Comparison of ENCODE assay signal across 9 cellular contexts in genomic region chr1:227762231-227762911, GRCh38. TPM values are rescaled to one million over a fixed set of nuclear protein-coding genes. Genes with fewer than 3 reads are reported as not detected.
DNase-seq lines count a peak whose midpoint lies in the region; ATAC-seq and TF ChIP-seq lines count a peak whose summit lies in the region.
"Had no signal": no experiment of that assay in that cellular context is flagged by ENCODE, and none has a peak within 500 bp of the region (broad histone marks: within the 10 kb centered on the region; RNA-seq: fewer than 3 reads in every experiment).

No MANE protein-coding gene starts in this region.

- 0 out of 2 replicates have a peak, but pooled peaks cover 2% of the 10 kb centered on the region for H3K4me1 ChIP-seq in HAP-1
- H3K4me1 ChIP-seq in RWPE2 (ENCODE audit: insufficient read depth, poor library complexity, severe bottlenecking), result peaks cover 18% of the 10 kb centered on the region

- no peak overlapping the region for H3K27ac Mint-ChIP-seq in neural crest cell (ENCODE audit: unreplicated experiment)
- H3K27ac Mint-ChIP-seq in stimulated activated naive CD8-positive, alpha-beta T cell treated with anti-CD3 and anti-CD28 coated beads, Interleukin-15, amount 100 ng/mL, for 72 hours, result peak overlapping the region in 1 of 2 donors; percentile 27
- H3K27ac Mint-ChIP-seq: stimulated activated naive CD8-positive, alpha-beta T cell treated with anti-CD3 and anti-CD28 coated beads, Interleukin-15, Interleukin-2, amounts not matched to agents 100 ng/mL and 50 ng/mL, for 24 hours had no signal

- peaks cover 2% of the 10 kb centered on the region for H3K36me3 Mint-ChIP-seq in neural crest cell (ENCODE audit: low read depth)

- H3K36me3 ChIP-seq in HAP-1 (replicated peaks), result peaks cover 27% of the 10 kb centered on the region
- peaks cover 11% of the 10 kb centered on the region; the same call in 1 of the 2 replicates for H3K36me3 ChIP-seq in RWPE2 (ENCODE audit: low read depth)

- peak; percentile 43 for ATAC-seq in RWPE2 (ENCODE audit: low read depth)
- peak; percentile 59 for ATAC-seq in stimulated activated naive CD8-positive, alpha-beta T cell treated with anti-CD3 and anti-CD28 coated beads, Interleukin-15, amount 100 ng/mL, for 72 hours

- H3K27me3 ChIP-seq in HAP-1 (ENCODE audit: low read depth) (no peaks in the 10 kb centered on the region), RWPE2 (ENCODE audit: insufficient read depth, poor library complexity, severe bottlenecking) (no peaks in the 10 kb centered on the region)

- H3K4me1 Mint-ChIP-seq in neural crest cell, result no peaks in the 10 kb centered on the region
- H3K4me1 Mint-ChIP-seq in stimulated activated naive CD8-positive, alpha-beta T cell treated with anti-CD3 and anti-CD28 coated beads, Interleukin-15, amount 100 ng/mL, for 72 hours, result peaks cover 91% of the 10 kb centered on the region

- H3K9me3 ChIP-seq in HAP-1 (no peaks in the 10 kb centered on the region), RWPE2 (ENCODE audit: severe bottlenecking) (no peaks in the 10 kb centered on the region)

- no peaks in the 10 kb centered on the region for H3K27me3 Mint-ChIP-seq in neural crest cell (ENCODE audit: low read depth)
- no peaks in the 10 kb centered on the region for H3K27me3 Mint-ChIP-seq in stimulated activated naive CD8-positive, alpha-beta T cell treated with anti-CD3 and anti-CD28 coated beads, Interleukin-15, amount 100 ng/mL, for 72 hours
- H3K27me3 Mint-ChIP-seq: stimulated activated naive CD8-positive, alpha-beta T cell treated with anti-CD3 and anti-CD28 coated beads, Interleukin-15, Interleukin-2, amounts not matched to agents 100 ng/mL and 50 ng/mL, for 24 hours had no signal

- TF ChIP-seq CTCF in RWPE2 (IDR thresholded peaks at IDR 0.05; ENCODE audit: poor library complexity, severe bottlenecking) (peak; percentile 78), fibroblast of pulmonary artery (IDR thresholded peaks at IDR 0.05; ENCODE audit: low read length, missing control alignments) (peak; percentile 75), neural crest cell (conservative IDR thresholded peaks at IDR 0.05) (peak; percentile 94)

- in situ Hi-C loops in HAP-1 (cut with MboI; ENCODE audit: low sequenced_read_pairs), result loop anchor here (5.0 kb wide), 1 partner anchor 175 kb away; no protein-coding TSS in a partner anchor

- H3K9me3 Mint-ChIP-seq in neural crest cell, result no peaks in the 10 kb centered on the region
- no peaks in the 10 kb centered on the region for H3K9me3 Mint-ChIP-seq in stimulated activated naive CD8-positive, alpha-beta T cell treated with anti-CD3 and anti-CD28 coated beads, Interleukin-15, amount 100 ng/mL, for 72 hours
- H3K9me3 Mint-ChIP-seq: stimulated activated naive CD8-positive, alpha-beta T cell treated with anti-CD3 and anti-CD28 coated beads, Interleukin-15, Interleukin-2, amounts not matched to agents 100 ng/mL and 50 ng/mL, for 24 hours had no signal

- DNase-seq in ELR (ENCODE audit: low read depth), result peak; percentile 86
- DNase-seq in HAP-1 (ENCODE audit: low spot score in 2 of 2), result peak; percentile 60 to 91
- DNase-seq in M059J (ENCODE audit: low read depth), result peak; percentile 85
- DNase-seq in RWPE2 (ENCODE audit: low spot score), result no peak
- peak; percentile 74 to 81 for DNase-seq in activated T-helper 1 cell treated with anti-CD3 and anti-CD28 coated beads, Interleukin-2, amount 50 U/mL, for 16 hours (ENCODE audit: low read depth in 1 of 2, low spot score in 1 of 2)
- peak; percentile 72 for DNase-seq in fibroblast of pulmonary artery (ENCODE audit: low read depth)
- DNase-seq in neural crest cell (ENCODE audit: low read depth, low spot score), result peak; percentile 82
- DNase-seq in stimulated activated naive CD8-positive, alpha-beta T cell treated with anti-CD3 and anti-CD28 coated beads, Interleukin-15, amount 100 ng/mL, for 72 hours, result peak; percentile 78 to 84

- no peak overlapping the region for H3K4me3 Mint-ChIP-seq in neural crest cell
- peak overlapping the region in 1 of 2 donors; percentile 41 for H3K4me3 Mint-ChIP-seq in stimulated activated naive CD8-positive, alpha-beta T cell treated with anti-CD3 and anti-CD28 coated beads, Interleukin-15, amount 100 ng/mL, for 72 hours
- H3K4me3 Mint-ChIP-seq: stimulated activated naive CD8-positive, alpha-beta T cell treated with anti-CD3 and anti-CD28 coated beads, Interleukin-15, Interleukin-2, amounts not matched to agents 100 ng/mL and 50 ng/mL, for 24 hours had no signal

- H3K4me3 ChIP-seq in HAP-1 (no peak overlapping the region), RWPE2 (ENCODE audit: severe bottlenecking) (no peak overlapping the region), fibroblast of pulmonary artery (replicated peaks; ENCODE audit: low read depth, low read length) (no peak overlapping the region)

- H3K27ac ChIP-seq in RWPE2 (ENCODE audit: poor library complexity, severe bottlenecking), result peak overlapping the region; percentile 84

RNA-seq across cellular contexts. Expression of gene SNAP47, which starts 27.1 kb away (rescaled TPM):
- total RNA-seq in M059J (2014; rRNA removed; shearing (Covaris generic)), result 53.3 and 65.6 TPM in 2 replicates
- total RNA-seq in neural crest cell, result 42.9 and 45.3 TPM in 2 replicates

RNA-seq across cellular contexts. Expression of gene JMJD4, which starts 27.3 kb away (rescaled TPM):
- total RNA-seq in M059J (2014; rRNA removed; shearing (Covaris generic)), result 14.7 and 18.8 TPM in 2 replicates
- total RNA-seq in neural crest cell, result 25.2 and 28.3 TPM in 2 replicates

RNA-seq across cellular contexts. Expression of gene PRSS38, which starts 53.1 kb away (rescaled TPM):
- total RNA-seq in M059J (2014; rRNA removed; shearing (Covaris generic)), result not detected in 2 replicates
- total RNA-seq in neural crest cell, result not detected in 2 replicates
